15 cellular contexts compared by ENCODE assay signal in the genomic region with DNA sequence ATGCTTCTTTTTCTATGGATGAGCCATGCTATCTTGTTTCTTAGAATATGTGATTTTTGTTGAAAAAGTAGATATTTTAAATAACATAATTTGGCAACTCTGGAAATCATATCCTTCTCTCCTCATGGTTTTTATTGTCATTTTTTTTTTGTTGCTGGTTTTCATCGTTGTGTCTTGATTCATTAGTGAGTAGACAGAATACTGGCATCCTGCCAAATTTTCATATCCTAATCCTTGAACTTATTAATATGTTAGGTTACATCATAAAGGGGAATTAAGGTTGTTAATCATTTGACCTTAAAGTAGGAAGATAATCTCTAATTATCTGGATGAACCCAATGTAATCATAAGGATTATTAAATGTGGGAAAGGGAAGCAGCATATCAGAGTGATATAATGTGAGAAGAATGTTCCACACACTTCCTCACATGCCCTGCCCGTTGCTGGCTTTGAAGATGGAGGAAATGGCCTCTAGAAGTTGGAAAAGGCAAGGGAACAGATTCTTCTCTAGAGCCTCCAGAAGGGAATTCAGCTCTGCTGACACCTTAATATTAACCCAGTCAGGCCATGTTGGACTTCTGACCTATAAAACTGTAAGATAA.
DNase-seq lines count a peak whose midpoint lies in the region; ATAC-seq and TF ChIP-seq lines count a peak whose summit lies in the region.
"Had no signal": no experiment of that assay in that cellular context is flagged by ENCODE, and none has a peak within 500 bp of the region (broad histone marks: within the 10 kb centered on the region; RNA-seq: fewer than 3 reads in every experiment).

No MANE protein-coding gene starts in this region.

- POLR2A ChIA-PET in HEK293 (lab: Yijun Ruan, JAX), result no interaction called here

- no peak overlapping the region for H3K27ac ChIP-seq in HEK293 (ENCODE audit: extremely low read depth, low read depth, low read length)
- H3K27ac ChIP-seq in ascending aorta, result peak overlapping the region; percentile 63 to 64
- no peak overlapping the region for H3K27ac ChIP-seq in suprapubic skin
- H3K27ac ChIP-seq in upper lobe of left lung, result peak overlapping the region in 1 of 4 donors; percentile 7
- H3K27ac ChIP-seq: colonic mucosa, prostate gland had no signal

- 17% methylated on average over 2 of the region's 2 CpGs for WGBS in suprapubic skin
- 19 to 30% methylated on average over 2 of the region's 2 CpGs for WGBS in upper lobe of left lung, 2 donors

- intact Hi-C loops in ascending aorta (cut with DNase I) (no loop called here), left ventricle myocardium superior (cut with micrococcal nuclease) (no loop called here)

- DNase-seq in A172 (ENCODE audit: low spot score), result peak; percentile 47
- no peak for DNase-seq in ascending aorta (ENCODE audit: low spot score in 2 of 2)
- DNase-seq in left ventricle myocardium superior, result no peak
- no peak for DNase-seq in activated CD4-positive, alpha-beta T cell treated with anti-CD3 and anti-CD28 coated beads, Interleukin-2, amount 50 U/mL, for 1 hour
- DNase-seq in NCI-H345 (lab: John Stamatoyannopoulos, UW), result no peak
- DNase-seq in suprapubic skin (ENCODE audit: low spot score in 2 of 2), result no peak
- no peak for DNase-seq in upper lobe of left lung
- DNase-seq: activated CD4-positive, CD25-positive, alpha-beta regulatory T cell; activated CD8-positive, alpha-beta memory T cell treated with anti-CD3 and anti-CD28 coated beads, Interleukin-2, amount 50 U/mL, for 4 hours; colonic mucosa; KG1; NCI-H187 had no signal

- no peak for TF ChIP-seq POLR2A in suprapubic skin (IDR thresholded peaks at IDR 0.05)
- no peak for TF ChIP-seq POLR2A in upper lobe of left lung (IDR thresholded peaks at IDR 0.05)

- H3K4me1 ChIP-seq in HEK293 (ENCODE audit: control insufficient read depth, insufficient read depth, low read length) (no peaks in the 10 kb centered on the region), ascending aorta (peaks cover 0 to 3% of the 10 kb centered on the region in 2 donors), suprapubic skin (no peaks in the 10 kb centered on the region), upper lobe of left lung (peaks cover 0 to 5% (median 3%) of the 10 kb centered on the region in 4 donors)
- H3K4me1 ChIP-seq: colonic mucosa, prostate gland had no signal

- CTCF ChIA-PET in HEK293 (lab: Yijun Ruan, JAX), result no interaction called here

- TF ChIP-seq CTCF in HEK293 (tag by site-specific recombination; IDR thresholded peaks at IDR 0.05) (no peak), ascending aorta (IDR thresholded peaks at IDR 0.05) (no peak), suprapubic skin (IDR thresholded peaks at IDR 0.05) (no peak), upper lobe of left lung (IDR thresholded peaks at IDR 0.05) (no peak)

- no peaks in the 10 kb centered on the region for H3K27me3 ChIP-seq in ascending aorta
- no peaks in the 10 kb centered on the region for H3K27me3 ChIP-seq in suprapubic skin
- H3K27me3 ChIP-seq in upper lobe of left lung, result no peaks in the 10 kb centered on the region
- H3K27me3 ChIP-seq: colonic mucosa had no signal

- TF ChIP-seq EP300 in suprapubic skin (IDR thresholded peaks at IDR 0.05), result no peak
- TF ChIP-seq EP300 in upper lobe of left lung (IDR thresholded peaks at IDR 0.05), result no peak

- H3K4me3 ChIP-seq in HEK293 (ENCODE audit: low read depth, low read length), result no peak overlapping the region
- H3K4me3 ChIP-seq in ascending aorta, result no peak overlapping the region
- H3K4me3 ChIP-seq in suprapubic skin, result no peak overlapping the region
- H3K4me3 ChIP-seq in upper lobe of left lung, result no peak overlapping the region
- H3K4me3 ChIP-seq: colonic mucosa, prostate gland had no signal

- H3K9me3 ChIP-seq in HEK293 (ENCODE audit: control insufficient read depth, insufficient read depth, low read depth, low read length), result no peaks in the 10 kb centered on the region
- H3K9me3 ChIP-seq in ascending aorta, result peaks cover 10 to 17% of the 10 kb centered on the region in 2 donors
- peaks cover 12% of the 10 kb centered on the region for H3K9me3 ChIP-seq in suprapubic skin
- peaks cover 0 to 8% (median 2%) of the 10 kb centered on the region in 4 donors for H3K9me3 ChIP-seq in upper lobe of left lung
- H3K9me3 ChIP-seq: colonic mucosa, prostate gland had no signal

- H3K36me3 ChIP-seq in HEK293 (ENCODE audit: control insufficient read depth in 2 of 2, insufficient read depth in 1 of 2, low read length in 2 of 2), result no peaks in the 10 kb centered on the region
- peaks cover 2 to 5% of the 10 kb centered on the region in 2 donors for H3K36me3 ChIP-seq in ascending aorta
- no peaks in the 10 kb centered on the region for H3K36me3 ChIP-seq in suprapubic skin
- H3K36me3 ChIP-seq in upper lobe of left lung, result no peaks in the 10 kb centered on the region
- H3K36me3 ChIP-seq: colonic mucosa, prostate gland had no signal

- ATAC-seq in left ventricle myocardium superior (peak; percentile 63), upper lobe of left lung (ENCODE audit: low FRiP score in 2 of 2) (no peak)
- ATAC-seq: stimulated activated effector memory CD8-positive, alpha-beta T cell treated with anti-CD3 and anti-CD28 coated beads, Interleukin-12 subunit alpha, Interleukin-12 subunit beta, amount 100 ng/mL, for 72 hours had no signal

TF ChIP-seq in HEK293, 187 proteins besides CTCF, POLR2A, EP300 and RAD21 (continues in another document):
- no peak for TF ChIP-seq ZFP37 (tag by site-specific recombination; IDR thresholded peaks at IDR 0.05)
- TF ChIP-seq ZNF133 (tag by site-specific recombination; IDR thresholded peaks at IDR 0.05), result no peak
- TF ChIP-seq PRDM1 (tag by site-specific recombination; IDR thresholded peaks at IDR 0.05), result no peak
- no peak for TF ChIP-seq ZNF692 (tag by site-specific recombination; IDR thresholded peaks at IDR 0.05)
- TF ChIP-seq ZSCAN5A (tag by site-specific recombination; IDR thresholded peaks at IDR 0.05), result no peak
- TF ChIP-seq HOXA7 (CRISPR knock-in tag; IDR thresholded peaks at IDR 0.05; ENCODE audit: borderline replicate concordance), result no peak
- no peak for TF ChIP-seq ZBTB1 (tag by site-specific recombination; IDR thresholded peaks at IDR 0.05)
- no peak for TF ChIP-seq ZNF121 (tag by site-specific recombination; IDR thresholded peaks at IDR 0.05)
- TF ChIP-seq ZNF114 (tag by site-specific recombination; IDR thresholded peaks at IDR 0.05), result no peak
- no peak for TF ChIP-seq ZNF157 (tag by site-specific recombination; IDR thresholded peaks at IDR 0.05)
- no peak for TF ChIP-seq REST (tag by site-specific recombination; IDR thresholded peaks at IDR 0.05)
- TF ChIP-seq ZNF701 (tag by site-specific recombination; IDR thresholded peaks at IDR 0.05), result no peak

Comparison
In these comparisons a context has a peak if more than half of its experiments do, and no peak if none do; other contexts are left out.
1. H3K27ac ChIP-seq: peak in ascending aorta (2 of 2); none in HEK293 (single experiment) and suprapubic skin (single experiment).